ENCODE assay signal across 13 cellular contexts in genomic region chr14:59429798-59430197, GRCh38. TPM values are rescaled to one million over a fixed set of nuclear protein-coding genes. Genes with fewer than 3 reads are reported as not detected.
A peak's percentile ranks its signal among the peaks of the same experiment; 100 is the strongest.
DNase-seq lines count a peak whose midpoint lies in the region; ATAC-seq and TF ChIP-seq lines count a peak whose summit lies in the region.
"Had no signal": no experiment of that assay in that cellular context is flagged by ENCODE, and none has a peak within 500 bp of the region (broad histone marks: within the 10 kb centered on the region; RNA-seq: fewer than 3 reads in every experiment).

No MANE protein-coding gene starts in this region.

- H2AFZ ChIP-seq in osteoblast (ENCODE audit: low read length), result no peak overlapping the region

- TF ChIP-seq EP300 in gastroesophageal sphincter (IDR thresholded peaks at IDR 0.05) (no peak), upper lobe of left lung (IDR thresholded peaks at IDR 0.05) (no peak)

- ATAC-seq in Right ventricle myocardium superior (ENCODE audit: poor library complexity) (peak; percentile 55), left cardiac atrium (no peak), gastroesophageal sphincter (no peak), upper lobe of left lung (ENCODE audit: low FRiP score in 2 of 2) (no peak), GM21528 (IDR thresholded peaks at IDR 0.05; ENCODE audit: low FRiP score, unreplicated experiment) (no peak)

- TF ChIP-seq POLR2A in gastroesophageal sphincter (IDR thresholded peaks at IDR 0.05) (no peak), upper lobe of left lung (IDR thresholded peaks at IDR 0.05) (no peak)

- no peaks in the 10 kb centered on the region for H4K20me1 ChIP-seq in osteoblast (ENCODE audit: insufficient read depth, low read length)

- peak overlapping the region; percentile 34 to 73 (median 52) for H3K27ac ChIP-seq in gastroesophageal sphincter
- H3K27ac ChIP-seq in osteoblast (ENCODE audit: low read depth, low read length), result no peak overlapping the region
- no peak overlapping the region for H3K27ac ChIP-seq in upper lobe of left lung

- intact Hi-C loops in Right ventricle myocardium superior (cut with DNase I), result loop anchor here (10.0 kb wide), 1 partner anchor 95 kb away; no protein-coding TSS in a partner anchor
- intact Hi-C loops in left cardiac atrium (cut with DNase I), result loop anchor here in 1 of 2 donors (5.0 to 10.0 kb wide), 3 partner anchors 67 to 242 kb away; partner anchors contain the start of gene DAAM1

- TF ChIP-seq CTCF in gastroesophageal sphincter (IDR thresholded peaks at IDR 0.05) (peak in 2 of 4 experiments; percentile 12 to 26), osteoblast (IDR thresholded peaks at IDR 0.05; ENCODE audit: extremely low read depth, low read depth, low read length) (no peak), upper lobe of left lung (IDR thresholded peaks at IDR 0.05) (no peak)

- H3K9me3 ChIP-seq in gastroesophageal sphincter (no peaks in the 10 kb centered on the region), osteoblast (ENCODE audit: low read depth, low read length) (no peaks in the 10 kb centered on the region), upper lobe of left lung (no peaks in the 10 kb centered on the region)

- H3K4me2 ChIP-seq in osteoblast (ENCODE audit: insufficient read depth, low read length), result no peak overlapping the region

- H3K36me3 ChIP-seq in gastroesophageal sphincter, result no peaks in the 10 kb centered on the region
- H3K36me3 ChIP-seq in osteoblast (ENCODE audit: insufficient read depth, low read length), result no peaks in the 10 kb centered on the region
- no peaks in the 10 kb centered on the region for H3K36me3 ChIP-seq in upper lobe of left lung

- DNase-seq in Right ventricle myocardium superior (no peak), left cardiac atrium (no peak), osteoblast (ENCODE audit: insufficient read length, low spot score, missing footprints) (peak; percentile 6), upper lobe of left lung (no peak)
- no peak for DNase-seq in stimulated activated CD4-positive, alpha-beta T cell treated with anti-CD3 and anti-CD28 coated beads, Interleukin-12 subunit alpha, Interleukin-12 subunit beta, amount 100 ng/mL, for 4 hours
- DNase-seq: C1 segment of cervical spinal cord; Calu3; CD4-positive, alpha-beta T cell; DMS 273 treated with DMSO at 0.1 percent for 48 hours; GOT3; H9 had no signal

- no peaks in the 10 kb centered on the region for H3K79me2 ChIP-seq in osteoblast (ENCODE audit: insufficient read depth, low read length)

- H3K4me3 ChIP-seq in gastroesophageal sphincter (no peak overlapping the region), osteoblast (ENCODE audit: insufficient read depth, low read length) (no peak overlapping the region), upper lobe of left lung (no peak overlapping the region)

- H3K27me3 ChIP-seq in gastroesophageal sphincter (no peaks in the 10 kb centered on the region), osteoblast (ENCODE audit: insufficient read depth, low read length) (no peaks in the 10 kb centered on the region), upper lobe of left lung (no peaks in the 10 kb centered on the region)

- 42 to 48% methylated on average over 4 of the region's 4 CpGs for WGBS in gastroesophageal sphincter (ENCODE audit: low coverage in 1 of 2), 2 donors
- 78 to 90% methylated on average over 4 of the region's 4 CpGs for WGBS in upper lobe of left lung, 2 donors

- peaks cover 3 to 44% (median 12%) of the 10 kb centered on the region in 3 donors for H3K4me1 ChIP-seq in gastroesophageal sphincter
- H3K4me1 ChIP-seq in osteoblast (ENCODE audit: insufficient read depth, low read length), result peaks cover 17% of the 10 kb centered on the region
- peaks cover 0 to 8% (median 6%) of the 10 kb centered on the region in 4 donors for H3K4me1 ChIP-seq in upper lobe of left lung

RNA-seq across cellular contexts. Expression of gene GPR135, which starts 35.4 kb away (rescaled TPM):
- 1.4 TPM for total RNA-seq in Right ventricle myocardium superior
- 1 to 10 TPM; 2.7 to 2.8 TPM for total RNA-seq in left cardiac atrium
- 10 to 100 TPM in 1 of 4 donors, 1 to 10 TPM in 3; 4.4 to 12.6 (median 6.7) TPM for total RNA-seq in gastroesophageal sphincter
- total RNA-seq in osteoblast, result 5.1 and 5.3 TPM in 2 replicates
- total RNA-seq in upper lobe of left lung, result 10 to 100 TPM in 1 of 6 donors, 1 to 10 TPM in 5; 1.7 to 10.5 (median 6.2) TPM

RNA-seq across cellular contexts. Expression of gene L3HYPDH, which starts 54.4 kb away (rescaled TPM):
- total RNA-seq in Right ventricle myocardium superior (9.1 TPM), left cardiac atrium (10 to 100 TPM; 15.2 to 22.0 TPM), gastroesophageal sphincter (10 to 100 TPM; 24.5 to 37.7 (median 33.3) TPM), osteoblast (38.9 and 44.5 TPM in 2 replicates), upper lobe of left lung (10 to 100 TPM; 16.7 to 53.4 (median 38.9) TPM)

RNA-seq across cellular contexts. Expression of gene JKAMP, which starts 54.5 kb away (rescaled TPM):
- total RNA-seq in Right ventricle myocardium superior (22.3 TPM), left cardiac atrium (10 to 100 TPM; 31.6 to 31.7 TPM), gastroesophageal sphincter (10 to 100 TPM; 28.7 to 63.0 (median 42.4) TPM), osteoblast (77.4 and 94.9 TPM in 2 replicates), upper lobe of left lung (10 to 100 TPM; 34.2 to 59.7 (median 44.0) TPM)

Comparison
In these comparisons a context has a peak if more than half of its experiments do, and no peak if none do; other contexts are left out.
1. H3K27ac ChIP-seq: peak in gastroesophageal sphincter (4 of 4); none in osteoblast (single experiment) and upper lobe of left lung (0 of 4).